ENCODE assay signal across 7 cellular contexts in the genomic region with DNA sequence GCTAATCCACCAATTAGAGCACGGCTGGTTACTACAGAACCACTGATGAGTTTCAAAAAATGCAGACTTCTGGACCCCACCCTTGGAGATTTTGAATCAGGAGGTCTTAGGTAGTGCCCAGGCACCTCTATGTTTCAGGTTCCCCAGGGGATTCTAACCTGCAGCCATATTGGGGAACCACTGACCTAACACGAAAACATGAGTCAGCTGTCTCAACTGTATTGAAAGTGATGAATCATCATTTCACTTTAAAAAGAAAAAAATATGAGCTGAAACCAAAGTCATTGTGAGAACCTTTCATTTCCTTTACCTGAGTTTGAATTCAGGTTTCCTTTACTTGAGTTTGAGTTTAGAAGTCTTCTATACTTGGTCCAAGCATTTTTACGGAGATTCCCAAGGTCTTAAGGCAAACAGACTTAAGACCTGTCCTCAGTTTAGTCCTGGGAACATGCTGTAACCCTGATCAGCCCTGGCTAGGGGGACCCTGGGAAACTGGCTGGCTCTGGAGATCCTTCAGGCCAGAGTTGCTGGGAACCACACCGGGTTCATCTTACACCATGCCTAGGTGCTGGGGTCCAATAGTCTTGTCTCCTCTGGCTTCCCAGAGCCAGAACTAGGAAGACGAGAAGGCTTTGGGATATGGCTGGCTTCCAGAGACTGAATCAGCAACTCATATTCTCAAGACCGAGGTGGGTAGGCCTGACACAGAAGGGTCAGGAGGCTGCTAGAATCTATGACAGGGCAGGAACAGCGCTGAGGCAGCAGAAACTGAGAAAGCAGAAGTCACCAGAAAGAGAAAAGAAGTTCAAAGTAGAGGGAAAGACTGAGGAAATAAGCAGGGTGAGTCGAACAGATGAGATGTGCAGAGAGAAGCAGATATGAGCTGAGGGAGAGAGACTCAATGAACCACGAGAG. TPM values are rescaled to one million over a fixed set of nuclear protein-coding genes. Genes with fewer than 3 reads are reported as not detected.
DNase-seq lines count a peak whose midpoint lies in the region; ATAC-seq, FAIRE-seq and TF ChIP-seq lines count a peak whose summit lies in the region.

No MANE protein-coding gene starts in this region.

- H3K36me3 ChIP-seq in MM.1S (replicated peaks; ENCODE audit: insufficient read depth, low read length) = no peaks in the 10 kb centered on the region
- H3K36me3 ChIP-seq in K562 (ENCODE audit: control insufficient read depth, insufficient read depth, low read length) = no peaks in the 10 kb centered on the region

- DNase-seq in HCEC 1CT = peak; percentile 93
- DNase-seq in MM.1S = peak; percentile 89
- DNase-seq in K562 (ENCODE audit: extremely low read depth in 1 of 4, low spot score in 3 of 4) = peak; percentile 21 to 52 (median 40)
- DNase-seq in myocyte (ENCODE audit: low read depth) = peak; percentile 81
- DNase-seq in D721Med (ENCODE audit: insufficient read length, low spot score) = no peak
- DNase-seq in GF-D8 (lab: John Stamatoyannopoulos, UW) = no peak

- in situ Hi-C loops in K562 (cut with MboI) = no loop called here

- H2AFZ ChIP-seq in MM.1S (ENCODE audit: low read length) (peak overlapping the region; percentile 49), K562 (ENCODE audit: low read depth, low read length) (peak overlapping the region; percentile 94)

- WGBS in K562 (ENCODE audit: insufficient coverage, low coverage, missing lambda C conversion rate) = 18% methylated on average over 7 of the region's 9 CpGs

- no peaks in the 10 kb centered on the region for H3K9me1 ChIP-seq in K562 (ENCODE audit: control insufficient read depth, insufficient read depth, low read length)

- no peaks in the 10 kb centered on the region for H3K9me2 ChIP-seq in MM.1S (replicated peaks; ENCODE audit: insufficient read depth, low read length)

- TF ChIP-seq CTCF in MM.1S (IDR thresholded peaks at IDR 0.05; ENCODE audit: low read length) (no peak), K562 (IDR thresholded peaks at IDR 0.05 in 2 of 3, conservative IDR thresholded peaks at IDR 0.05 in 1 of 3; ENCODE audit: insufficient read depth in 2 of 3, low read depth in 1 of 3, low read length in 3 of 3) (no peak), D721Med (IDR thresholded peaks at IDR 0.05; ENCODE audit: insufficient read depth, missing control alignments) (no peak)

- intact Hi-C loops in K562 (cut with micrococcal nuclease) = no loop called here

- CTCF ChIA-PET in K562 (lab: Yijun Ruan, JAX; ENCODE audit: low intra/inter-chr PET ratio) = interaction anchor here (0.6 kb wide), 1 partner anchor 716 kb away, joined by 3 read pairs; no protein-coding TSS in a partner anchor

- POLR2A ChIA-PET in K562 (lab: Yijun Ruan, JAX) = interaction anchor here (0.6 kb wide), 1 partner anchor 26 kb away, joined by 3 read pairs; no protein-coding TSS in a partner anchor

- peaks cover 18% of the 10 kb centered on the region for H3F3A ChIP-seq in MM.1S (ENCODE audit: insufficient read depth, low read length)

- H3K4me3 ChIP-seq in MM.1S (ENCODE audit: low read length) (peak overlapping the region; percentile 22), K562 (no peak overlapping the region)

- peak overlapping the region; percentile 86 for H3K4me2 ChIP-seq in MM.1S (ENCODE audit: low read depth, low read length)
- peak overlapping the region; percentile 64 for H3K4me2 ChIP-seq in K562 (ENCODE audit: insufficient read depth, low read length)

- no TSS peak for BruUV-seq in K562 (replicated peaks; lab: Mats Ljungman, UMichigan)

- H3K79me2 ChIP-seq in MM.1S (ENCODE audit: low read length) (no peaks in the 10 kb centered on the region), K562 (ENCODE audit: control insufficient read depth, insufficient read depth, low read length) (no peaks in the 10 kb centered on the region)

- ATAC-seq in GM18858 (IDR thresholded peaks at IDR 0.05; ENCODE audit: unreplicated experiment) = peak; percentile 86
- peak; percentile 81 for ATAC-seq in K562

- H3K4me1 ChIP-seq in MM.1S (ENCODE audit: low read length) (peaks cover 17% of the 10 kb centered on the region), K562 (replicated peaks in 1 of 2; ENCODE audit: control insufficient read depth in 2 of 2, insufficient read depth in 2 of 2, low read length in 2 of 2) (peaks cover 0 to 17% of the 10 kb centered on the region in 2 experiments; a peak in 4 of 5 replicates)

- FAIRE-seq in K562 (lab: Jason Lieb, UNC) = peak; percentile 65
- FAIRE-seq in D721Med (lab: Jason Lieb, UNC) = no peak

- H3K9me3 ChIP-seq in MM.1S (replicated peaks; ENCODE audit: insufficient read depth, low read length) (no peaks in the 10 kb centered on the region), K562 (replicated peaks; ENCODE audit: control insufficient read depth, insufficient read depth, low read depth, low read length) (no peaks in the 10 kb centered on the region)

- TF ChIP-seq EP300 in K562 (IDR thresholded peaks at IDR 0.05; ENCODE audit: low read length) = no peak

- no peak for TF ChIP-seq RAD21 in K562 (CRISPR knock-in tag; conservative IDR thresholded peaks at IDR 0.05 in 1 of 2, IDR thresholded peaks at IDR 0.05 in 1 of 2)

- H3K9ac ChIP-seq in MM.1S (ENCODE audit: low read length) (peak overlapping the region; percentile 38), K562 (ENCODE audit: insufficient read depth in 1 of 2, low read depth in 2 of 2, low read length in 2 of 2) (peak overlapping the region; percentile 4 to 49; a peak in 3 of 4 replicates)

- H4K20me1 ChIP-seq in MM.1S (ENCODE audit: insufficient read depth, low read length) (no peaks in the 10 kb centered on the region), K562 (replicated peaks; ENCODE audit: control insufficient read depth, insufficient read depth, low read length) (no peaks in the 10 kb centered on the region)

- no peaks in the 10 kb centered on the region for H3K27me3 ChIP-seq in MM.1S (replicated peaks; ENCODE audit: insufficient read depth, low read length)
- no peaks in the 10 kb centered on the region for H3K27me3 ChIP-seq in K562 (ENCODE audit: control insufficient read depth in 2 of 2, insufficient read depth in 2 of 2, low read length in 2 of 2)

- TF ChIP-seq POLR2A in K562 (conservative IDR thresholded peaks at IDR 0.05) = no peak

- H3K27ac ChIP-seq in MM.1S (ENCODE audit: low read length) (peak overlapping the region; percentile 94), K562 (ENCODE audit: extremely low read depth, low read depth, low read length) (peak overlapping the region; percentile 88)

RNA-seq across cellular contexts. Expression of a gene that starts 16.5 kb away (rescaled TPM):
- not detected in 2 replicates for total RNA-seq in K562 (2011; cell fraction: chromatin; rRNA removed; ENCODE audit: low replicate concordance)
- not detected in 2 replicates for total RNA-seq in K562 (2011; cell fraction: nucleolus; rRNA removed)
- total RNA-seq in K562 (2011; cell fraction: nucleoplasm; rRNA removed) = not detected in 2 replicates
- total RNA-seq in K562 (2014; rRNA removed) = not detected in 2 replicates
- total RNA-seq in K562 (2014; rRNA removed; fragmentation: Illumina TruSeq; extraction: Trizol) = not detected in 2 replicates
- not detected in 2 replicates for total RNA-seq in K562 (2015; rRNA removed; fragmentation: Illumina TruSeq; extraction: Trizol)
- total RNA-seq in K562 (2021) = not detected in 2 replicates
- polyA plus RNA-seq in K562 (2011; rRNA removed) = not detected in 2 replicates
- polyA plus RNA-seq in K562 (2011; cell fraction: cytosol; rRNA removed) = not detected in 2 replicates
- polyA plus RNA-seq in K562 (2011; cell fraction: nucleus; rRNA removed) = not detected in 2 replicates
- polyA plus RNA-seq in K562 (2012) = not detected in 2 replicates
- polyA plus RNA-seq in K562 (2014; fragmentation: Illumina TruSeq; extraction: Trizol) = not detected in 2 replicates
- polyA plus RNA-seq in K562 (2014; fragmentation: Nextera tagmentation; extraction: Ambion mirVana) = not detected
- polyA plus RNA-seq in K562 (2014; rRNA removed) = not detected in 2 replicates
- polyA minus RNA-seq in K562 (2011; rRNA and poly(A)+ RNA removed) = not detected in 2 replicates
- not detected in 2 replicates for polyA minus RNA-seq in K562 (2011; cell fraction: cytosol; rRNA and poly(A)+ RNA removed)
- not detected in 2 replicates for polyA minus RNA-seq in K562 (2011; cell fraction: nucleus; rRNA and poly(A)+ RNA removed)
- total RNA-seq in myocyte = 4.1 and 4.7 TPM in 2 replicates
- polyA plus RNA-seq in myocyte (2012) = 2.0 TPM

RNA-seq across cellular contexts. Expression of a gene that starts 43.5 kb away (rescaled TPM):
- total RNA-seq in K562 (2011; cell fraction: chromatin; rRNA removed; ENCODE audit: low replicate concordance) = not detected in 2 replicates
- not detected in 2 replicates for total RNA-seq in K562 (2011; cell fraction: nucleolus; rRNA removed)
- total RNA-seq in K562 (2011; cell fraction: nucleoplasm; rRNA removed) = not detected in 2 replicates
- total RNA-seq in K562 (2014; rRNA removed) = 0.20 and 0.27 TPM in 2 replicates
- total RNA-seq in K562 (2014; rRNA removed; fragmentation: Illumina TruSeq; extraction: Trizol) = 0.47 TPM in 1 of 2 replicates, not detected in the other
- total RNA-seq in K562 (2015; rRNA removed; fragmentation: Illumina TruSeq; extraction: Trizol) = 0.26 and 0.51 TPM in 2 replicates
- total RNA-seq in K562 (2021) = 0.18 and 0.24 TPM in 2 replicates
- 0.18 TPM in 1 of 2 replicates, not detected in the other for polyA plus RNA-seq in K562 (2011; rRNA removed)
- polyA plus RNA-seq in K562 (2011; cell fraction: cytosol; rRNA removed) = not detected in 2 replicates
- 0.07 and 0.34 TPM in 2 replicates for polyA plus RNA-seq in K562 (2011; cell fraction: nucleus; rRNA removed)
- 0.09 and 0.18 TPM in 2 replicates for polyA plus RNA-seq in K562 (2012)
- 0.07 and 0.33 TPM in 2 replicates for polyA plus RNA-seq in K562 (2014; fragmentation: Illumina TruSeq; extraction: Trizol)
- under 1 TPM in 1 of 2 experiments, not detected in 1; 0.32 TPM for polyA plus RNA-seq in K562 (2014; fragmentation: Nextera tagmentation; extraction: Ambion mirVana)
- polyA plus RNA-seq in K562 (2014; rRNA removed) = 0.34 TPM in 1 of 2 replicates, not detected in the other
- not detected in 2 replicates for polyA minus RNA-seq in K562 (2011; rRNA and poly(A)+ RNA removed)
- polyA minus RNA-seq in K562 (2011; cell fraction: cytosol; rRNA and poly(A)+ RNA removed) = not detected in 2 replicates
- polyA minus RNA-seq in K562 (2011; cell fraction: nucleus; rRNA and poly(A)+ RNA removed) = not detected in 2 replicates
- 0.78 and 0.94 TPM in 2 replicates for total RNA-seq in myocyte
- 1.2 TPM for polyA plus RNA-seq in myocyte (2012)

RNA-seq across cellular contexts. Expression of a gene that starts 56.1 kb away (rescaled TPM):
- total RNA-seq in K562 (2011; cell fraction: chromatin; rRNA removed; ENCODE audit: low replicate concordance) = 0.35 and 0.83 TPM in 2 replicates
- 1.3 and 1.5 TPM in 2 replicates for total RNA-seq in K562 (2011; cell fraction: nucleolus; rRNA removed)
- total RNA-seq in K562 (2011; cell fraction: nucleoplasm; rRNA removed) = 1.4 and 1.9 TPM in 2 replicates
- total RNA-seq in K562 (2014; rRNA removed) (4.5 and 4.7 TPM in 2 replicates), K562 (2014; rRNA removed; fragmentation: Illumina TruSeq; extraction: Trizol) (9.3 and 11.3 TPM in 2 replicates), K562 (2015; rRNA removed; fragmentation: Illumina TruSeq; extraction: Trizol) (6.9 and 10.0 TPM in 2 replicates), K562 (2021) (6.5 and 10.4 TPM in 2 replicates), myocyte (45.7 and 46.9 TPM in 2 replicates)
- polyA plus RNA-seq in K562 (2011; rRNA removed) (4.7 and 5.2 TPM in 2 replicates), K562 (2014; fragmentation: Illumina TruSeq; extraction: Trizol) (5.9 and 6.0 TPM in 2 replicates), K562 (2014; fragmentation: Nextera tagmentation; extraction: Ambion mirVana) (10 to 100 TPM; 11.2 to 13.8 TPM), K562 (2014; rRNA removed) (6.0 and 6.6 TPM in 2 replicates)
- 0.48 and 2.0 TPM in 2 replicates for polyA plus RNA-seq in K562 (2011; cell fraction: cytosol; rRNA removed)
- 0.90 and 1.2 TPM in 2 replicates for polyA plus RNA-seq in K562 (2011; cell fraction: nucleus; rRNA removed)
- polyA plus RNA-seq in K562 (2012) = 7.5 and 12.7 TPM in 2 replicates
- 1.5 and 2.8 TPM in 2 replicates for polyA minus RNA-seq in K562 (2011; rRNA and poly(A)+ RNA removed)
- 2.3 TPM in 1 of 2 replicates, not detected in the other for polyA minus RNA-seq in K562 (2011; cell fraction: cytosol; rRNA and poly(A)+ RNA removed)
- polyA minus RNA-seq in K562 (2011; cell fraction: nucleus; rRNA and poly(A)+ RNA removed) = 1.3 and 2.1 TPM in 2 replicates
- 29.8 TPM for polyA plus RNA-seq in myocyte (2012)

Comparison
In these comparisons a context has a peak if more than half of its experiments do, and no peak if none do; other contexts are left out.
1. DNase-seq: peak in HCEC 1CT (single experiment), MM.1S (single experiment), K562 (4 of 4) and myocyte (single experiment); none in D721Med (single experiment) and GF-D8 (single experiment).